In genomic region chr20:31708839-31709534, GRCh38 we compare ENCODE assay signal across 10 cellular contexts. TPM values are rescaled to one million over a fixed set of nuclear protein-coding genes. Genes with fewer than 3 reads are reported as not detected.
DNase-seq lines count a peak whose midpoint lies in the region; ATAC-seq lines count a peak whose summit lies in the region.
"Had no signal": no experiment of that assay in that cellular context is flagged by ENCODE, and none has a peak within 500 bp of the region (broad histone marks: within the 10 kb centered on the region; RNA-seq: fewer than 3 reads in every experiment).

No MANE protein-coding gene starts in this region.

- H3K4me3 Mint-ChIP-seq in T-helper 17 cell = peak overlapping the region; percentile 85
- H3K4me3 Mint-ChIP-seq: neural progenitor cell had no signal

- peaks cover 42% of the 10 kb centered on the region; the same call in 1 of the 2 replicates for H4K20me1 ChIP-seq in BLaER1

- H3K4me2 ChIP-seq in BLaER1 (peak overlapping the region; percentile 91), mesenchymal stem cell (ENCODE audit: low read length, poor library complexity, severe bottlenecking) (no peak overlapping the region)
- H3K4me2 ChIP-seq: neural progenitor cell had no signal

- H4K91ac ChIP-seq in mesenchymal stem cell (ENCODE audit: low read length) = peak overlapping the region; percentile 12

- no peak overlapping the region for H2BK12ac ChIP-seq in mesenchymal stem cell (ENCODE audit: low read length in 2 of 2)

- peak overlapping the region; percentile 68 for H3K9ac ChIP-seq in BLaER1
- H3K9ac ChIP-seq in mesenchymal stem cell (ENCODE audit: low read length) = no peak overlapping the region
- H3K9ac ChIP-seq: neural progenitor cell had no signal

- peak overlapping the region; percentile 87 for H3K27ac Mint-ChIP-seq in T-helper 17 cell
- H3K27ac Mint-ChIP-seq: neural progenitor cell had no signal

- H2BK5ac ChIP-seq in mesenchymal stem cell (ENCODE audit: low read depth, low read length, poor library complexity, severe bottlenecking) = no peak overlapping the region

- H3K36me3 ChIP-seq in BLaER1 = peaks cover 91% of the 10 kb centered on the region
- H3K36me3 ChIP-seq in mesenchymal stem cell (ENCODE audit: control insufficient read depth in 1 of 2, insufficient read depth in 2 of 2, low read depth in 1 of 2, low read length in 2 of 2) = peaks cover 44 to 84% of the 10 kb centered on the region in 2 experiments

- WGBS in mesenchymal stem cell = 94% methylated on average over 11 of the region's 11 CpGs

- DNase-seq in MV-4-11 (lab: John Stamatoyannopoulos, UW) (peak; percentile 9), T-helper 17 cell (no peak), mesenchymal stem cell (no peak), dedifferentiated amniotic fluid mesenchymal stem cell (ENCODE audit: extremely low spot score) (no peak), RKO (ENCODE audit: low spot score) (no peak), NCI-H1694 (lab: John Stamatoyannopoulos, UW) (no peak)
- DNase-seq: effector CD8-positive, alpha-beta T cell had no signal

- no peak overlapping the region for H4K8ac ChIP-seq in mesenchymal stem cell (ENCODE audit: low read length)

- H3K36me3 Mint-ChIP-seq in T-helper 17 cell (ENCODE audit: low read depth) = peaks cover 11% of the 10 kb centered on the region

- H3K4me1 ChIP-seq in BLaER1 (peaks cover 88% of the 10 kb centered on the region), mesenchymal stem cell (ENCODE audit: control insufficient read depth, insufficient read depth, low read depth, low read length) (peaks cover 49% of the 10 kb centered on the region)

- no peak overlapping the region for H2BK120ac ChIP-seq in mesenchymal stem cell (ENCODE audit: low read depth, low read length)

- H2BK15ac ChIP-seq in mesenchymal stem cell (ENCODE audit: low read depth, poor library complexity, severe bottlenecking) = no peak overlapping the region

- H3K27me3 Mint-ChIP-seq in T-helper 17 cell = no peaks in the 10 kb centered on the region

- H3K4ac ChIP-seq in mesenchymal stem cell (ENCODE audit: low read depth in 1 of 2, low read length in 2 of 2) = no peak overlapping the region

- H3K4me3 ChIP-seq in BLaER1 (peak overlapping the region; percentile 51), mesenchymal stem cell (ENCODE audit: insufficient read depth in 1 of 2, low read depth in 1 of 2, low read length in 2 of 2) (no peak overlapping the region)
- H3K4me3 ChIP-seq: neural progenitor cell had no signal

- H3K14ac ChIP-seq in mesenchymal stem cell (ENCODE audit: low read length in 2 of 2) = peak overlapping the region in 1 of 2 experiments; percentile 80

- peak overlapping the region in 1 of 2 experiments; percentile 61 for H3K23ac ChIP-seq in mesenchymal stem cell (ENCODE audit: low read length in 2 of 2)

- H2AFZ ChIP-seq in mesenchymal stem cell (ENCODE audit: low read depth, low read length) = no peak overlapping the region
- H2AFZ ChIP-seq: neural progenitor cell had no signal

- H3K79me1 ChIP-seq in mesenchymal stem cell (replicated peaks; ENCODE audit: low read length, poor library complexity, severe bottlenecking) = no peaks in the 10 kb centered on the region

- peaks cover 66% of the 10 kb centered on the region for H3K4me1 Mint-ChIP-seq in T-helper 17 cell

- peak; percentile 27 for ATAC-seq in T-helper 17 cell
- ATAC-seq in GM19328 (IDR thresholded peaks at IDR 0.05; ENCODE audit: unreplicated experiment) = no peak

- peak overlapping the region; percentile 27 for H2AK5ac ChIP-seq in mesenchymal stem cell (ENCODE audit: low read length, severe bottlenecking)

- H3K27me3 ChIP-seq in BLaER1 = no peaks in the 10 kb centered on the region
- no peaks in the 10 kb centered on the region for H3K27me3 ChIP-seq in mesenchymal stem cell (ENCODE audit: control insufficient read depth in 1 of 2, insufficient read depth in 1 of 2, low read length in 2 of 2)
- H3K27me3 ChIP-seq: neural progenitor cell had no signal

- H3K27ac ChIP-seq in BLaER1 (peak overlapping the region; percentile 91), mesenchymal stem cell (ENCODE audit: low read length, poor library complexity, severe bottlenecking) (peak overlapping the region; percentile 52)
- H3K27ac ChIP-seq: neural progenitor cell had no signal

- no peak overlapping the region for H3K18ac ChIP-seq in mesenchymal stem cell (ENCODE audit: low read depth in 1 of 2, low read length in 2 of 2)

- H3K9me3 ChIP-seq in BLaER1 = no peaks in the 10 kb centered on the region
- H3K9me3 ChIP-seq in T-helper 17 cell (ENCODE audit: control insufficient read depth, low read length, poor library complexity, severe bottlenecking) = no peaks in the 10 kb centered on the region
- H3K9me3 ChIP-seq in mesenchymal stem cell (ENCODE audit: control insufficient read depth, low read length) = no peaks in the 10 kb centered on the region

RNA-seq across cellular contexts. Expression of gene BCL2L1, which starts 13.7 kb away (rescaled TPM):
- total RNA-seq in T-helper 17 cell = 10 to 100 TPM; 35.6 to 59.1 TPM
- polyA plus RNA-seq in mesenchymal stem cell (2013, experiment 1 of 2) = 116 TPM
- polyA plus RNA-seq in mesenchymal stem cell (2013, experiment 2 of 2) = 114 TPM

RNA-seq across cellular contexts. Expression of gene TPX2, which starts 30.1 kb away (rescaled TPM):
- 1 to 10 TPM in 1 of 2 donors, under 1 TPM in 1; 0.57 to 2.0 TPM for total RNA-seq in T-helper 17 cell
- polyA plus RNA-seq in mesenchymal stem cell (2013, experiment 1 of 2) = 20.9 TPM
- polyA plus RNA-seq in mesenchymal stem cell (2013, experiment 2 of 2) = 21.1 TPM
